In genomic region chr2:170882758-170883157, GRCh38 we compare ENCODE assay signal across 35 cellular contexts.
"Had no signal": no experiment of that assay in that cellular context is flagged by ENCODE, and none has a peak within 500 bp of the region (broad histone marks: within the 10 kb centered on the region; RNA-seq: fewer than 3 reads in every experiment).

No MANE protein-coding gene starts in this region.

- H3K4me3 Mint-ChIP-seq: activated B cell treated with CpG ODN at 0.5 μM for 24 hours; activated CD4-positive, alpha-beta memory T cell treated with anti-CD3 and anti-CD28 coated beads, Interleukin-2, amount 10 ng/mL, durations not matched to agents 7 days and 5 days; activated CD4-positive, alpha-beta T cell treated with anti-CD3 and anti-CD28 coated beads for 36 hours; activated CD4-positive, alpha-beta T cell treated with anti-CD3 and anti-CD28 coated beads, Interleukin-2, amount 10 ng/mL, durations not matched to agents 7 days and 5 days; activated CD8-positive, alpha-beta memory T cell treated with anti-CD3 and anti-CD28 coated beads, Interleukin-2, amount 10 ng/mL, durations not matched to agents 7 days and 5 days; activated CD8-positive, alpha-beta T cell treated with anti-CD3 and anti-CD28 coated beads, Interleukin-2, amount 10 ng/mL, durations not matched to agents 7 days and 5 days; activated naive CD4-positive, alpha-beta T cell treated with anti-CD3 and anti-CD28 coated beads, Interleukin-2, amount 10 ng/mL, durations not matched to agents 7 days and 5 days; activated naive CD8-positive, alpha-beta T cell; activated naive CD8-positive, alpha-beta T cell treated with anti-CD3 and anti-CD28 coated beads, Interleukin-2, amount 10 ng/mL, durations not matched to agents 7 days and 5 days; activated naive CD8-positive, alpha-beta T cell treated with anti-CD3 and anti-CD28 coated beads, Interleukin-2, amount 50 U/mL, for 24 hours; activated T-cell treated with anti-CD3 and anti-CD28 coated beads, Interleukin-2, amount 50 U/mL, for 24 hours; brain; central memory CD8-positive, alpha-beta T cell; T-helper 1 cell treated with Interleukin-12 subunit alpha and Interleukin-12 subunit beta and Interleukin-4 antibody, amounts not matched to agents 30 μg/mL and 1 μg/mL, for 36 hours; T-helper 2 cell treated with Interferon-gamma antibody and Interleukin-4, amounts not matched to agents 5 μg/mL and 100 μg/mL, for 36 hours had no signal

- H3K36me3 ChIP-seq: ascending aorta, cardiac muscle cell had no signal

- ATAC-seq: activated CD4-positive, alpha-beta T cell treated with anti-CD3 and anti-CD28 coated beads for 36 hours; activated CD8-positive, alpha-beta memory T cell treated with anti-CD3 and anti-CD28 coated beads, Interleukin-2, amount 10 ng/mL, durations not matched to agents 7 days and 5 days; activated CD8-positive, alpha-beta T cell treated with anti-CD3 and anti-CD28 coated beads, Interleukin-2, amount 10 ng/mL, durations not matched to agents 7 days and 5 days; activated naive CD8-positive, alpha-beta T cell treated with anti-CD3 and anti-CD28 coated beads, Interleukin-2, amount 50 U/mL, for 24 hours had no signal

- H3K36me3 Mint-ChIP-seq: activated CD8-positive, alpha-beta memory T cell treated with anti-CD3 and anti-CD28 coated beads, Interleukin-2, amount 10 ng/mL, durations not matched to agents 7 days and 5 days; activated naive CD4-positive, alpha-beta T cell treated with anti-CD3 and anti-CD28 coated beads, Interleukin-2, amount 10 ng/mL, durations not matched to agents 7 days and 5 days; activated naive CD8-positive, alpha-beta T cell; brain had no signal

- H3K9me3 ChIP-seq: ascending aorta had no signal

- DNase-seq: activated B cell treated with CpG ODN at 0.5 μM for 24 hours; activated CD4-positive, alpha-beta memory T cell treated with anti-CD3 and anti-CD28 coated beads, Interleukin-2, amount 10 ng/mL, durations not matched to agents 7 days and 5 days; activated CD4-positive, alpha-beta T cell treated with anti-CD3 and anti-CD28 coated beads for 1 hour; activated CD4-positive, alpha-beta T cell treated with anti-CD3 and anti-CD28 coated beads for 36 hours; activated CD4-positive, alpha-beta T cell treated with anti-CD3 and anti-CD28 coated beads for 48 hours; activated CD4-positive, alpha-beta T cell treated with anti-CD3 and anti-CD28 coated beads, Interleukin-2, amount 10 ng/mL, durations not matched to agents 7 days and 5 days; activated CD4-positive, alpha-beta T cell treated with anti-CD3 and anti-CD28 coated beads, Interleukin-2, amount 50 U/mL, for 48 hours; activated CD8-positive, alpha-beta memory T cell treated with anti-CD3 and anti-CD28 coated beads for 24 hours; activated CD8-positive, alpha-beta memory T cell treated with anti-CD3 and anti-CD28 coated beads, Interleukin-2, amount 10 ng/mL, durations not matched to agents 7 days and 5 days; activated CD8-positive, alpha-beta memory T cell treated with anti-CD3 and anti-CD28 coated beads, Interleukin-2, amount 50 U/mL, for 48 hours; activated CD8-positive, alpha-beta T cell treated with anti-CD3 and anti-CD28 coated beads, Interleukin-2, amount 10 ng/mL, durations not matched to agents 7 days and 5 days; activated effector memory CD4-positive, alpha-beta T cell treated with Interleukin-2 at 50 U/mL for 16 hours; activated gamma-delta T cell; activated naive CD4-positive, alpha-beta T cell treated with anti-CD3 and anti-CD28 coated beads, Interleukin-2, amount 10 ng/mL, durations not matched to agents 7 days and 5 days; activated naive CD4-positive, alpha-beta T cell treated with Interleukin-2 at 50 U/mL for 16 hours; activated naive CD8-positive, alpha-beta T cell treated with anti-CD3 and anti-CD28 coated beads, Interleukin-2, amount 10 ng/mL, durations not matched to agents 7 days and 5 days; activated naive CD8-positive, alpha-beta T cell treated with anti-CD3 and anti-CD28 coated beads, Interleukin-2, amount 50 U/mL, for 24 hours; activated T-cell treated with anti-CD3 and anti-CD28 coated beads, Interleukin-2, amount 50 U/mL, for 24 hours; activated T-cell treated with anti-CD3 and anti-CD28 coated beads, Interleukin-2, amount 50 U/mL, for 48 hours; amygdala; anterior cingulate cortex; caudate nucleus; cerebellar nuclear complex; T-helper 1 cell; T-helper 2 cell; T-helper 9 cell had no signal

- H3K4me3 ChIP-seq: ascending aorta, cardiac muscle cell had no signal

- H3K4me1 ChIP-seq: ascending aorta had no signal

- H3K27ac ChIP-seq: ascending aorta, cardiac muscle cell, VCaP had no signal

- H3K9me3 Mint-ChIP-seq: activated B cell treated with CpG ODN at 0.5 μM for 24 hours; activated CD4-positive, alpha-beta memory T cell treated with anti-CD3 and anti-CD28 coated beads, Interleukin-2, amount 10 ng/mL, durations not matched to agents 7 days and 5 days; activated CD4-positive, alpha-beta T cell treated with anti-CD3 and anti-CD28 coated beads, Interleukin-2, amount 10 ng/mL, durations not matched to agents 7 days and 5 days; activated naive CD4-positive, alpha-beta T cell treated with anti-CD3 and anti-CD28 coated beads, Interleukin-2, amount 10 ng/mL, durations not matched to agents 7 days and 5 days; activated naive CD8-positive, alpha-beta T cell treated with anti-CD3 and anti-CD28 coated beads, Interleukin-2, amount 10 ng/mL, durations not matched to agents 7 days and 5 days; activated naive CD8-positive, alpha-beta T cell treated with anti-CD3 and anti-CD28 coated beads, Interleukin-2, amount 50 U/mL, for 24 hours; activated T-cell treated with anti-CD3 and anti-CD28 coated beads, Interleukin-2, amount 50 U/mL, for 24 hours; activated T-helper 2 cell treated with anti-CD3 and anti-CD28 coated beads, Interferon-gamma antibody, Interleukin-2, Interleukin-4, amounts not matched to agents 10 μg/mL and 5 μg/mL and 100 μg/mL, durations not matched to agents 14 hours and 24 hours and 36 hours; central memory CD8-positive, alpha-beta T cell; T-helper 1 cell treated with Interleukin-12 subunit alpha and Interleukin-12 subunit beta and Interleukin-4 antibody, amounts not matched to agents 30 μg/mL and 1 μg/mL, for 36 hours; T-helper 2 cell treated with Interferon-gamma antibody and Interleukin-4, amounts not matched to agents 5 μg/mL and 100 μg/mL, for 36 hours had no signal

- H3K27ac Mint-ChIP-seq: activated B cell treated with CpG ODN at 0.5 μM for 24 hours; activated CD4-positive, alpha-beta memory T cell treated with anti-CD3 and anti-CD28 coated beads, Interleukin-2, amount 10 ng/mL, durations not matched to agents 7 days and 5 days; activated CD4-positive, alpha-beta T cell treated with anti-CD3 and anti-CD28 coated beads for 36 hours; activated CD4-positive, alpha-beta T cell treated with anti-CD3 and anti-CD28 coated beads, Interleukin-2, amount 10 ng/mL, durations not matched to agents 7 days and 5 days; activated CD8-positive, alpha-beta memory T cell treated with anti-CD3 and anti-CD28 coated beads, Interleukin-2, amount 10 ng/mL, durations not matched to agents 7 days and 5 days; activated CD8-positive, alpha-beta T cell treated with anti-CD3 and anti-CD28 coated beads, Interleukin-2, amount 10 ng/mL, durations not matched to agents 7 days and 5 days; activated naive CD4-positive, alpha-beta T cell treated with anti-CD3 and anti-CD28 coated beads, Interleukin-2, amount 10 ng/mL, durations not matched to agents 7 days and 5 days; activated naive CD8-positive, alpha-beta T cell; activated naive CD8-positive, alpha-beta T cell treated with anti-CD3 and anti-CD28 coated beads, Interleukin-2, amount 10 ng/mL, durations not matched to agents 7 days and 5 days; activated naive CD8-positive, alpha-beta T cell treated with anti-CD3 and anti-CD28 coated beads, Interleukin-2, amount 50 U/mL, for 24 hours; activated T-cell treated with anti-CD3 and anti-CD28 coated beads, Interleukin-2, amount 50 U/mL, for 24 hours; activated T-helper 2 cell treated with anti-CD3 and anti-CD28 coated beads, Interferon-gamma antibody, Interleukin-2, Interleukin-4, amounts not matched to agents 10 μg/mL and 5 μg/mL and 100 μg/mL, durations not matched to agents 14 hours and 24 hours and 36 hours; brain; T-helper 1 cell treated with Interleukin-12 subunit alpha and Interleukin-12 subunit beta and Interleukin-4 antibody, amounts not matched to agents 30 μg/mL and 1 μg/mL, for 36 hours; T-helper 2 cell treated with Interferon-gamma antibody and Interleukin-4, amounts not matched to agents 5 μg/mL and 100 μg/mL, for 36 hours had no signal
